In the genomic region with DNA sequence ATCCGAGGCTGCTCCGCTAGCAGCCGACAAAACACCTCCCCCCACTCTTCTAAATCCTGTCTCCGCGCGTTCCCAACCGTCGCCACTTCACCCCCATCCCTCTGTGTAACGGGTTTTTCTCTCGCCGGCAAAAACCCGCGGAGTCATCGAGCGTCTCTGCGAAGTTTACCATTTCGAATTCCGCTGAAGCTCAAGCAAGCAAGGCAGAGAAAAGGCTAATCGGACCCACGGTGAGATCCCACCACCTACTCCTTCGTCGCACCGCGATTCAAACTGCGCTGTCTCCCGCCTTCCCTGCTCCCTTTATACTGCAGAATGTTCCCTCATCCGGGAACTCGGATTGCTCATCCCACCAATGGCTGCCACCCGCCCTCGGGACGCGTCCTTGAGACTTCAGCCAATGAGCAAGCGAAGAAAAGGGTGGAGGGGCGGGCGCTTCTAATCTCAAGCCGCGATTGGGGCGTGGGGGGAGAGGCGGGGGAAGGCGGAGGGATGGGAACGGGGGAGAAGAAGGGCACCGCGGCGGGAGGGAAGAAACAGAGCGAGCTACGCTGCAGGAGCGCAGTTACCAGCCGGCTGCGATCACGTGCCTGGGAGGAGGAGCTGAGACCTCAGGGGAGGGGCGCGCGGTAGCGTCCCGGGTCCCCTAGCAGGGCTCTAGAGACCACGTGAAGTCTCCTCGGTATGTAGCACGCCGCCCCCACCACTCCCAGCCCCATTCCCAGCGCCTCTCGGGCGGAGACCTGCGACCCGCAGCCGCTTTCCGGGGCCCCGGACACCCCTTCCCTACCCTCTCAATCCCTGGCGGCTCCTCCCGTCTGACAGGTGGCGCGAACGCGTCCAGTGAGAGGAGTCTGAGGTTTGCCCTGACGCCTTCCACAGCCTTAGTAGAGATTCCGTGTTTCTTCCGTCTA, we compare ENCODE assay signal across 8 cellular contexts. TPM values are rescaled to one million over a fixed set of nuclear protein-coding genes. Genes with fewer than 3 reads are reported as not detected.
DNase-seq lines count a peak whose midpoint lies in the region; ATAC-seq, FAIRE-seq and TF ChIP-seq lines count a peak whose summit lies in the region.

Gene H2AZ1 (minus strand): TSS at position 277 of the 914 bp plus-strand sequence. CDS start 105 bp downstream, at position 172.

- H3K4me1 Mint-ChIP-seq in activated T-helper 17 cell treated with anti-CD3 and anti-CD28 coated beads, Interleukin-2, amount 50 U/mL, for 72 hours = peaks cover 10% of the 10 kb centered on the region
- peaks cover 8 to 31% (median 21%) of the 10 kb centered on the region in 4 donors for H3K4me1 Mint-ChIP-seq in naive thymus-derived CD8-positive, alpha-beta T cell

- H3K27ac ChIP-seq in RWPE1 = peak within 1 kb of the TSS; percentile 97

- peak; percentile 99 for TF ChIP-seq POLR2A in H54 (IDR thresholded peaks at IDR 0.05; ENCODE audit: low read depth, low read length)

- H3K9me3 Mint-ChIP-seq in activated T-helper 17 cell treated with anti-CD3 and anti-CD28 coated beads, Interleukin-2, amount 50 U/mL, for 72 hours = no peaks in the 10 kb centered on the region
- H3K9me3 Mint-ChIP-seq in naive thymus-derived CD8-positive, alpha-beta T cell = no peaks in the 10 kb centered on the region

- POLR2A ChIA-PET in RWPE1 (lab: Yijun Ruan, JAX; ENCODE audit: low non-redundant PET) = interaction anchor here (0.6 kb wide), 2 partner anchors 1052 to 1698 kb away, joined by 3 read pairs; no protein-coding TSS in a partner anchor
- POLR2A ChIA-PET in naive thymus-derived CD8-positive, alpha-beta T cell (lab: Charles Lee) = interaction anchor here (1.2 to 5.2 kb wide), 11 partner anchors 13 to 955 kb away, joined by 3 to 86 read pairs (median 4); partner anchors contain the start of genes ADH5, DAPP1, LAMTOR3 and METAP1

- FAIRE-seq in H54 (lab: Jason Lieb, UNC) = peak; percentile 41

- peak; percentile 75 for ATAC-seq in activated T-helper 17 cell treated with anti-CD3 and anti-CD28 coated beads, Interleukin-2, amount 50 U/mL, for 72 hours (replicated peaks)
- peak; percentile 69 to 71 for ATAC-seq in naive thymus-derived CD8-positive, alpha-beta T cell

- DNase-seq in ELF-1 (ENCODE audit: low read depth, low spot score) (peak; percentile 97), H54 (ENCODE audit: insufficient read length, low spot score) (peak; percentile 92), LoVo (ENCODE audit: low spot score) (peak; percentile 97), RWPE1 (ENCODE audit: low spot score) (peak; percentile 99), fibroblast of peridontal ligament (ENCODE audit: extremely low read depth) (peak; percentile 99)
- DNase-seq in naive thymus-derived CD8-positive, alpha-beta T cell = peak; percentile 90 to 99 (median 95)
- peak; percentile 92 to 98 (median 94) for DNase-seq in stimulated activated naive CD4-positive, alpha-beta T cell (lab: John Stamatoyannopoulos, UW)

- no peak for TF ChIP-seq CTCF in RWPE1 (conservative IDR thresholded peaks at IDR 0.05; ENCODE audit: low read depth)

- H3K27me3 Mint-ChIP-seq in activated T-helper 17 cell treated with anti-CD3 and anti-CD28 coated beads, Interleukin-2, amount 50 U/mL, for 72 hours = no peaks in the 10 kb centered on the region
- no peaks in the 10 kb centered on the region for H3K27me3 Mint-ChIP-seq in naive thymus-derived CD8-positive, alpha-beta T cell

- H3K4me3 Mint-ChIP-seq in activated T-helper 17 cell treated with anti-CD3 and anti-CD28 coated beads, Interleukin-2, amount 50 U/mL, for 72 hours = no peak within 1 kb of the TSS
- no peak within 1 kb of the TSS for H3K4me3 Mint-ChIP-seq in naive thymus-derived CD8-positive, alpha-beta T cell

- CTCF ChIA-PET in RWPE1 (lab: Yijun Ruan, JAX) = interaction anchor here (1.3 kb wide), 1 partner anchor 48 kb away, joined by 3 read pairs; no protein-coding TSS in a partner anchor

- H3K36me3 Mint-ChIP-seq in activated T-helper 17 cell treated with anti-CD3 and anti-CD28 coated beads, Interleukin-2, amount 50 U/mL, for 72 hours (ENCODE audit: low read depth) = peaks cover 9% of the 10 kb centered on the region
- H3K36me3 Mint-ChIP-seq in naive thymus-derived CD8-positive, alpha-beta T cell = peaks cover 0 to 7% (median 3%) of the 10 kb centered on the region in 3 donors

- no peak within 1 kb of the TSS for H3K27ac Mint-ChIP-seq in activated T-helper 17 cell treated with anti-CD3 and anti-CD28 coated beads, Interleukin-2, amount 50 U/mL, for 72 hours
- H3K27ac Mint-ChIP-seq in naive thymus-derived CD8-positive, alpha-beta T cell = no peak within 1 kb of the TSS

RNA-seq across cellular contexts. Expression of gene H2AZ1, which starts in this region (rescaled TPM):
- 100 to 1,000 TPM; 519 to 844 TPM for total RNA-seq in activated T-helper 17 cell treated with anti-CD3 and anti-CD28 coated beads, Interleukin-2, amount 50 U/mL, for 72 hours
- 100 to 1,000 TPM; 163 to 167 TPM for total RNA-seq in naive thymus-derived CD8-positive, alpha-beta T cell
- polyA plus RNA-seq in naive thymus-derived CD8-positive, alpha-beta T cell = 100 to 1,000 TPM; 344 to 365 (median 362) TPM

Comparison
In these comparisons a context has a peak if more than half of its experiments do, and no peak if none do; other contexts are left out.
1. Peak in every context shown above with its lines: DNase-seq, ATAC-seq and H3K27ac ChIP-seq.